ENCODE assay signal across 5 cellular contexts in the genomic region with DNA sequence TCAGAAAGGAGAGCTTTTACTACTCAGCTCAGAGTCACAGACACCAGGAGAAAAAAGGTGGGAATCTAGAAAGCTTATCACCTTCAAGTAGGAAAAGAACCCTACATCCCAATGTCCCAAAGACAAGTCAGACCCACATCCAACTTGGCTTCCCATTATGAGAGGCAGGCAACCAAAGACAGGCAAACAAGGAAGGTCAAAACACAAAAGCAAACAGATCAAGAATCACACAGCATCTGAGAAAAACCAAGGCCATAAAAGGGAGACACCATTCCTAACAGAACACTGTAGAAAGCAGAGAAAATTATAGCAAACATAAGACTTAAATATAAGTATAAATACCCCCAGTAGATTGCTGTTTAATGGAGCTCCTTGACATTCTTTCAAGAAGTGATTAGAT.
"Had no signal": no experiment of that assay in that cellular context is flagged by ENCODE, and none has a peak within 500 bp of the region (broad histone marks: within the 10 kb centered on the region; RNA-seq: fewer than 3 reads in every experiment).

No MANE protein-coding gene starts in this region.

- H3K4me3 Mint-ChIP-seq: GM23338, H9 had no signal

- H3K27ac ChIP-seq: HL-60 had no signal

- H3K27ac Mint-ChIP-seq: GM23338 had no signal

- H3K4me1 Mint-ChIP-seq: GM23338 had no signal

- DNase-seq: H9, HCEC 1CT, IMR-90 had no signal
